In the genomic region with DNA sequence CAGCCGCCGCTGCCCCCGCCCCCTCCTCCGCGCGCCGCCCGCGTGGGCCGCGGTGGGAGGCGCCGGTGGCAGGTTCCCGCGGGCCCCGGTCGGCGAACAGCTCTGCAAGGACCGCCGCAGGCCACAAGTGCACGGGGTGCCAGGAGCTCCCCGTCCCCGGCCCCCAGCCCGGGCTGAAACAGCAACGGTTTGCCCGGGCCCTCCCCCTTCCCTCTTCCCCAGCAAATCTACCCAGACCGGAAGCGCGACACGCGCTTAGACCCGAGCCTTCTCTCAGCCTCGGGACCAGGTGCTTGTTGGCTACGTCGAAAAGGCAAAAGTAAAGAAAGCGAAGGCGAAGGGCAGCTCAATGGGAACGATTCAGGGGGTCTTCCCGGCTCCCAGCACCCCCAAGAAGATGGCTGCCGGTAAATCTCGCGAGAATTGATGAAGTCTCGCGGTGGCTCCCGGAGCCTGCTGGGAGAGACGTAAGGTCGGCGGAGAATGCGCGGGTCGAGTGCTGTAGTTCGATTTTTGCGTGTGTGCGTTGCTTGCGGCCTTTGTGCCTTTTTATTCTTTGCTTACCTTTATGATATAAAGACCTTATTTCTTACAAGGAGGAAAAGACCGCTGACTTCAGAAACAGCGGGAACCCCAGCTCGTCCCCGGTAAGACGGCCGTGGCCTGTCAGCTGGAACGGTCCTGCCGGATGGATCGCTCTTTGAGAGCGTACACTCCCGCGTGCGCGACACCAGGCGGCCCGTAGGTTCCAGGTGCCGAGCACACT, we compare ENCODE assay signal across 8 cellular contexts. TPM values are rescaled to one million over a fixed set of nuclear protein-coding genes. Genes with fewer than 3 reads are reported as not detected.
DNase-seq lines count a peak whose midpoint lies in the region; ATAC-seq and TF ChIP-seq lines count a peak whose summit lies in the region.

A gene with protein sequence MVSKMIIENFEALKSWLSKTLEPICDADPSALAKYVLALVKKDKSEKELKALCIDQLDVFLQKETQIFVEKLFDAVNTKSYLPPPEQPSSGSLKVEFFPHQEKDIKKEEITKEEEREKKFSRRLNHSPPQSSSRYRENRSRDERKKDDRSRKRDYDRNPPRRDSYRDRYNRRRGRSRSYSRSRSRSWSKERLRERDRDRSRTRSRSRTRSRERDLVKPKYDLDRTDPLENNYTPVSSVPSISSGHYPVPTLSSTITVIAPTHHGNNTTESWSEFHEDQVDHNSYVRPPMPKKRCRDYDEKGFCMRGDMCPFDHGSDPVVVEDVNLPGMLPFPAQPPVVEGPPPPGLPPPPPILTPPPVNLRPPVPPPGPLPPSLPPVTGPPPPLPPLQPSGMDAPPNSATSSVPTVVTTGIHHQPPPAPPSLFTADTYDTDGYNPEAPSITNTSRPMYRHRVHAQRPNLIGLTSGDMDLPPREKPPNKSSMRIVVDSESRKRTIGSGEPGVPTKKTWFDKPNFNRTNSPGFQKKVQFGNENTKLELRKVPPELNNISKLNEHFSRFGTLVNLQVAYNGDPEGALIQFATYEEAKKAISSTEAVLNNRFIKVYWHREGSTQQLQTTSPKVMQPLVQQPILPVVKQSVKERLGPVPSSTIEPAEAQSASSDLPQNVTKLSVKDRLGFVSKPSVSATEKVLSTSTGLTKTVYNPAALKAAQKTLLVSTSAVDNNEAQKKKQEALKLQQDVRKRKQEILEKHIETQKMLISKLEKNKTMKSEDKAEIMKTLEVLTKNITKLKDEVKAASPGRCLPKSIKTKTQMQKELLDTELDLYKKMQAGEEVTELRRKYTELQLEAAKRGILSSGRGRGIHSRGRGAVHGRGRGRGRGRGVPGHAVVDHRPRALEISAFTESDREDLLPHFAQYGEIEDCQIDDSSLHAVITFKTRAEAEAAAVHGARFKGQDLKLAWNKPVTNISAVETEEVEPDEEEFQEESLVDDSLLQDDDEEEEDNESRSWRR (minus strand): TSS at position 425 of the 766 bp plus-strand sequence. CDS start 481 bp downstream, outside the sequence.

- TF ChIP-seq POLR2A in GM15510 (IDR thresholded peaks at IDR 0.05; ENCODE audit: borderline replicate concordance, extremely low read depth, insufficient read length) (peak; percentile 83), vagina (IDR thresholded peaks at IDR 0.05) (peak in 1 of 2 donors; percentile 72)

- DNase-seq in NCI-H1694 treated with DMSO at 0.1 percent for 48 hours (lab: John Stamatoyannopoulos, UW): peak; percentile 93
- peak; percentile 79 to 96 (median 89) for DNase-seq in T-helper 2 cell
- peak; percentile 95 to 98 (median 96) for DNase-seq in right cardiac atrium
- peak; percentile 91 for DNase-seq in putamen (ENCODE audit: low spot score)
- peak in 1 of 2 donors; percentile 92 for DNase-seq in vagina (ENCODE audit: extremely low spot score in 2 of 2)

- H3K27ac ChIP-seq in angular gyrus (ENCODE audit: low read depth, low read length): peak within 1 kb of the TSS; percentile 89
- H3K27ac ChIP-seq in right cardiac atrium (ENCODE audit: low read length): peak within 1 kb of the TSS; percentile 100
- H3K27ac ChIP-seq in vagina: peak within 1 kb of the TSS; percentile 98

- under 1% methylated on average over 72 of the region's 72 CpGs for WGBS in right cardiac atrium

- H3K9me3 ChIP-seq in right cardiac atrium (ENCODE audit: control insufficient read depth, low read length) (no peaks in the 10 kb centered on the region), vagina (no peaks in the 10 kb centered on the region)

- intact Hi-C loops in right cardiac atrium (cut with DNase I) (no loop called here), vagina (cut with DNase I) (no loop called here)

- H3K4me3 ChIP-seq in right cardiac atrium (ENCODE audit: low read length) (peak within 1 kb of the TSS; percentile 100), vagina (peak within 1 kb of the TSS; percentile 95 to 97)

- H3K4me1 ChIP-seq in right cardiac atrium (ENCODE audit: control insufficient read depth, insufficient read depth, low read length) (no peaks in the 10 kb centered on the region), vagina (peaks cover 49% of the 10 kb centered on the region)

- TF ChIP-seq CTCF in vagina (IDR thresholded peaks at IDR 0.05): no peak

- peak; percentile 76 for ATAC-seq in HG02885 (IDR thresholded peaks at IDR 0.05; ENCODE audit: poor library complexity, unreplicated experiment)
- peak; percentile 95 to 97 for ATAC-seq in right cardiac atrium

- no peaks in the 10 kb centered on the region for H3K27me3 ChIP-seq in right cardiac atrium (ENCODE audit: control insufficient read depth, insufficient read depth)
- H3K27me3 ChIP-seq in vagina: no peaks in the 10 kb centered on the region

- H3K36me3 ChIP-seq in vagina: no peaks in the 10 kb centered on the region

RNA-seq across cellular contexts. Expression of the gene that starts here (rescaled TPM):
- total RNA-seq in right cardiac atrium (10 to 100 TPM; 25.3 to 28.2 (median 27.1) TPM), vagina (29.0 TPM)
- polyA plus RNA-seq in right cardiac atrium: 14.5 TPM
